In the genomic region with DNA sequence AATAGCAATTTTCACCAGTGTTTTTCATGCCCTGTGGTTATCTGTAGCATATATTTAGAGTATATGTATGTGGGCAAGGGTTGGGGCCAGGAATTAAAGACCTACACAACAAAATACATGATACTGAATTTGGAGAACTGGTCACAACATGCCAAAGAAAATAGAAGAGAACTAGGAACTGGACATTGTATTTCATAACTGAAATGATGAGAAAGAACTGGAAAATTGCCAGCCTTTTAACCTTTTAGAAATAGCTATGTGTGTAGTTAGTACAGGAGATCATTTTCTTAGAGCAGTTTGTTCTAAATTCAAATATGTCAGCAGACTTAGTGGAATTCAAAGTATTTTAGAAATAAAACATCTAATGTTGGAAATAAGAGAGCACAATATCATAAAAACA, we compare ENCODE assay signal across 20 cellular contexts.
DNase-seq lines count a peak whose midpoint lies in the region; ATAC-seq and TF ChIP-seq lines count a peak whose summit lies in the region.
"Had no signal": no experiment of that assay in that cellular context is flagged by ENCODE, and none has a peak within 500 bp of the region (broad histone marks: within the 10 kb centered on the region; RNA-seq: fewer than 3 reads in every experiment).

No MANE protein-coding gene starts in this region.

- BruUV-seq in Caco-2 (replicated peaks; lab: Mats Ljungman, UMichigan), result no TSS peak

- intact Hi-C loops in Caco-2 (cut with micrococcal nuclease; ENCODE audit: unreplicated experiment), result loop anchor here (5.0 kb wide), 1 partner anchor 163 kb away; no protein-coding TSS in a partner anchor

- H3K27ac Mint-ChIP-seq in osteocyte (ENCODE audit: unreplicated experiment) (peak overlapping the region; percentile 81), progenitor cell of endocrine pancreas (no peak overlapping the region), Caco-2 (ENCODE audit: unreplicated experiment) (no peak overlapping the region)
- no peak overlapping the region for H3K27ac Mint-ChIP-seq in activated naive CD8-positive, alpha-beta T cell treated with anti-CD3 and anti-CD28 coated beads, Interleukin-2, amount 50 U/mL, for 24 hours
- H3K27ac Mint-ChIP-seq: activated naive CD8-positive, alpha-beta T cell treated with anti-CD3 and anti-CD28 coated beads, Interleukin-2, amount 10 ng/mL, durations not matched to agents 7 days and 5 days; immature natural killer cell had no signal

- H3K27me3 ChIP-seq in Caco-2 (replicated peaks; ENCODE audit: control insufficient read depth, insufficient read depth, low read length), result no peaks in the 10 kb centered on the region
- H3K27me3 ChIP-seq: stomach had no signal

- TF ChIP-seq CTCF in osteocyte (IDR thresholded peaks at IDR 0.05) (no peak), progenitor cell of endocrine pancreas (IDR thresholded peaks at IDR 0.05; ENCODE audit: unreplicated experiment) (no peak), Caco-2 (IDR thresholded peaks at IDR 0.05; ENCODE audit: insufficient read depth in 1 of 2, low read depth in 1 of 2, low read length in 1 of 2, severe bottlenecking in 1 of 2, unreplicated experiment in 1 of 2) (no peak)

- no peaks in the 10 kb centered on the region for H3K36me3 ChIP-seq in Caco-2 (ENCODE audit: control insufficient read depth, insufficient read depth, low read length)

- ATAC-seq in HG03159 (IDR thresholded peaks at IDR 0.05; ENCODE audit: unreplicated experiment), result no peak
- no peak for ATAC-seq in activated naive CD8-positive, alpha-beta T cell treated with anti-CD3 and anti-CD28 coated beads, Interleukin-2, amount 50 U/mL, for 24 hours
- ATAC-seq: mucosa of descending colon had no signal

- peak; percentile 20 for DNase-seq in HCEC 1CT
- peak; percentile 59 for DNase-seq in amniotic epithelial cell (ENCODE audit: low read depth)
- peak; percentile 64 for DNase-seq in fibroblast of peridontal ligament (ENCODE audit: extremely low read depth)
- no peak for DNase-seq in osteocyte (ENCODE audit: extremely low spot score, unreplicated experiment)
- DNase-seq in progenitor cell of endocrine pancreas (ENCODE audit: low spot score, unreplicated experiment), result no peak
- no peak for DNase-seq in Caco-2
- DNase-seq in activated naive CD8-positive, alpha-beta T cell treated with anti-CD3 and anti-CD28 coated beads, Interleukin-2, amount 50 U/mL, for 24 hours, result no peak
- DNase-seq: activated CD4-positive, alpha-beta T cell treated with anti-CD3 and anti-CD28 coated beads for 48 hours; activated naive CD8-positive, alpha-beta T cell treated with anti-CD3 and anti-CD28 coated beads, Interleukin-2, amount 10 ng/mL, durations not matched to agents 7 days and 5 days; activated T-cell treated with anti-CD3 and anti-CD28 coated beads for 4 hours; DMS79 treated with DMSO at 0.1 percent for 48 hours; immature natural killer cell; mucosa of descending colon; NK-92 treated with Interleukin-12 subunit alpha and Interleukin-12 subunit beta, amount 100 ng/mL, for 24 hours; occipital lobe; SHP77 treated with DMSO at 0.1 percent for 48 hours; stimulated activated CD4-positive, alpha-beta T cell treated with anti-CD3 and anti-CD28 coated beads, Interleukin-12 subunit alpha, Interleukin-12 subunit beta, amount 100 ng/mL, for 4 hours; stomach; T-helper 9 cell had no signal

- H3K36me3 Mint-ChIP-seq in osteocyte (ENCODE audit: unreplicated experiment) (peaks cover 7% of the 10 kb centered on the region), progenitor cell of endocrine pancreas (ENCODE audit: insufficient read depth) (peaks cover 29% of the 10 kb centered on the region), Caco-2 (ENCODE audit: insufficient read depth, unreplicated experiment) (peaks cover 7% of the 10 kb centered on the region)
- H3K36me3 Mint-ChIP-seq in activated naive CD8-positive, alpha-beta T cell treated with anti-CD3 and anti-CD28 coated beads, Interleukin-2, amount 50 U/mL, for 24 hours (ENCODE audit: low read depth), result peaks cover 44% of the 10 kb centered on the region

- no peaks in the 10 kb centered on the region; the same call in none of the 2 replicates for H3K9me3 ChIP-seq in Caco-2

- peaks cover 70% of the 10 kb centered on the region for H3K4me1 Mint-ChIP-seq in osteocyte (ENCODE audit: unreplicated experiment)
- peaks cover 3% of the 10 kb centered on the region for H3K4me1 Mint-ChIP-seq in progenitor cell of endocrine pancreas (ENCODE audit: low read depth)
- H3K4me1 Mint-ChIP-seq in Caco-2 (ENCODE audit: low read depth, unreplicated experiment), result peaks cover under 1% of the 10 kb centered on the region
- peaks cover 30% of the 10 kb centered on the region for H3K4me1 Mint-ChIP-seq in activated naive CD8-positive, alpha-beta T cell treated with anti-CD3 and anti-CD28 coated beads, Interleukin-2, amount 50 U/mL, for 24 hours

- POLR2A ChIA-PET in Caco-2 (lab: Charles Lee), result no interaction called here

- peaks cover 8% of the 10 kb centered on the region for H3K9me3 Mint-ChIP-seq in osteocyte (ENCODE audit: unreplicated experiment)
- H3K9me3 Mint-ChIP-seq in progenitor cell of endocrine pancreas (ENCODE audit: low read depth), result peaks cover 11% of the 10 kb centered on the region
- peaks cover 22% of the 10 kb centered on the region for H3K9me3 Mint-ChIP-seq in Caco-2 (ENCODE audit: unreplicated experiment)
- peaks cover 17% of the 10 kb centered on the region for H3K9me3 Mint-ChIP-seq in activated naive CD8-positive, alpha-beta T cell treated with anti-CD3 and anti-CD28 coated beads, Interleukin-2, amount 50 U/mL, for 24 hours

- H3K27me3 Mint-ChIP-seq in osteocyte (ENCODE audit: unreplicated experiment) (no peaks in the 10 kb centered on the region), progenitor cell of endocrine pancreas (no peaks in the 10 kb centered on the region), Caco-2 (ENCODE audit: insufficient read depth, unreplicated experiment) (no peaks in the 10 kb centered on the region)
- no peaks in the 10 kb centered on the region for H3K27me3 Mint-ChIP-seq in activated naive CD8-positive, alpha-beta T cell treated with anti-CD3 and anti-CD28 coated beads, Interleukin-2, amount 50 U/mL, for 24 hours
- H3K27me3 Mint-ChIP-seq: activated naive CD8-positive, alpha-beta T cell treated with anti-CD3 and anti-CD28 coated beads, Interleukin-2, amount 10 ng/mL, durations not matched to agents 7 days and 5 days had no signal

- no peaks in the 10 kb centered on the region for H3K4me1 ChIP-seq in Caco-2

- H3K4me3 Mint-ChIP-seq in osteocyte (ENCODE audit: unreplicated experiment) (peak overlapping the region; percentile 0), progenitor cell of endocrine pancreas (ENCODE audit: low read depth) (no peak overlapping the region), Caco-2 (ENCODE audit: unreplicated experiment) (no peak overlapping the region)
- H3K4me3 Mint-ChIP-seq in activated naive CD8-positive, alpha-beta T cell treated with anti-CD3 and anti-CD28 coated beads, Interleukin-2, amount 50 U/mL, for 24 hours, result no peak overlapping the region
- H3K4me3 Mint-ChIP-seq: activated naive CD8-positive, alpha-beta T cell treated with anti-CD3 and anti-CD28 coated beads, Interleukin-2, amount 10 ng/mL, durations not matched to agents 7 days and 5 days; immature natural killer cell had no signal

- no peak overlapping the region for H3K4me3 ChIP-seq in Caco-2 (ENCODE audit: low read depth, low read length)
- H3K4me3 ChIP-seq: mucosa of descending colon, stomach had no signal

- CTCF ChIA-PET in Caco-2 (lab: Charles Lee), result no interaction called here

Comparison
In these comparisons a context has a peak if more than half of its experiments do, and no peak if none do; other contexts are left out.
1. DNase-seq: peak in HCEC 1CT (single experiment), amniotic epithelial cell (single experiment) and fibroblast of peridontal ligament (single experiment); none in osteocyte (single experiment), progenitor cell of endocrine pancreas (single experiment), Caco-2 (0 of 2) and activated naive CD8-positive, alpha-beta T cell treated with anti-CD3 and anti-CD28 coated beads, Interleukin-2, amount 50 U/mL, for 24 hours (single experiment).